9 cellular contexts compared by ENCODE assay signal in the genomic region with DNA sequence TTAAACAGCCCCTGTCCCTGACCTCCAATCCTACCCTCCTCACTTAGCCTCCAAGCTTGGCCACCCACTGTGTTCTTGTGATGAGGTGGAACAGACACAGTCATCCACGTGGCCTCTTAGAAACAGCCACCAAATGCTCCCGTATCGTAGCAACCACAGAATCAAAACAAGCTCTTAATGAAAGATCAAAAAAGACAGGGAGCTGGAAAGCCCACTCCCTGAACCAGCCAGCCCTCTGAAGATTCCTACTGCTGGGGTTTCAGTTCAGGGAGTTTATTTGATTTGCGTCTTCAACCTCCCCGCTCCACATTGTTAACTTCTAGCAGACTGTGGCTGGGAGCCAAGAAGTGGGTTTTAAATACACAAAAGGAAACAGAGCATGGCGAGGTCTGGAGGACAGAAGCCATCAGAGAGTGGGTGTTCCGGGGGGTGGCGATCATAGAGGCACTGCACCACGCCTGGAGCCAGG.
A peak's percentile ranks its signal among the peaks of the same experiment; 100 is the strongest.
DNase-seq lines count a peak whose midpoint lies in the region; ATAC-seq, FAIRE-seq and TF ChIP-seq lines count a peak whose summit lies in the region.
"Had no signal": no experiment of that assay in that cellular context is flagged by ENCODE, and none has a peak within 500 bp of the region (broad histone marks: within the 10 kb centered on the region; RNA-seq: fewer than 3 reads in every experiment).

No MANE protein-coding gene starts in this region.

- no peaks in the 10 kb centered on the region for H3K79me1 ChIP-seq in mesendoderm (ENCODE audit: low read length)

- H2AFZ ChIP-seq in HepG2 (ENCODE audit: low read length): no peak overlapping the region

- peaks cover 21% of the 10 kb centered on the region for H3K36me3 Mint-ChIP-seq in chondrocyte (ENCODE audit: low read depth)

- no peak overlapping the region for H2BK120ac ChIP-seq in mesendoderm (ENCODE audit: low read depth, low read length)

- no peak overlapping the region for H2BK5ac ChIP-seq in mesendoderm (ENCODE audit: low read length)

- H3K4me1 ChIP-seq in mesendoderm (ENCODE audit: control insufficient read depth, low read depth, low read length) (no peaks in the 10 kb centered on the region), HepG2 (ENCODE audit: insufficient read depth, low read length) (no peaks in the 10 kb centered on the region)

- no peak overlapping the region for H3K4ac ChIP-seq in mesendoderm (ENCODE audit: low read depth, low read length)

- no peak for TF ChIP-seq RAD21 in HepG2 (CRISPR knock-in tag; IDR thresholded peaks at IDR 0.05)

- TF ChIP-seq EP300 in HepG2 (IDR thresholded peaks at IDR 0.05; ENCODE audit: low read depth in 2 of 2, low read length in 2 of 2) (no peak), HepG2 (CRISPR knock-in tag; IDR thresholded peaks at IDR 0.05; ENCODE audit: borderline replicate concordance) (no peak)

- BruUV-seq in HepG2 (replicated peaks; lab: Mats Ljungman, UMichigan): no TSS peak

- POLR2A ChIA-PET in HepG2 (lab: Yijun Ruan, JAX): no interaction called here

- no peak overlapping the region for H3K4me3 ChIP-seq in astrocyte of the cerebellum (ENCODE audit: low read depth, low read length)
- no peak overlapping the region for H3K4me3 ChIP-seq in mesendoderm (ENCODE audit: low read length)
- H3K4me3 ChIP-seq in dorsolateral prefrontal cortex: no peak overlapping the region
- H3K4me3 ChIP-seq in HepG2 (replicated peaks in 1 of 3; ENCODE audit: insufficient read depth in 1 of 3, low read depth in 2 of 3, low read length in 3 of 3): no peak overlapping the region

- H3K18ac ChIP-seq in mesendoderm (ENCODE audit: low read length): no peak overlapping the region

- H3K56ac ChIP-seq in mesendoderm (ENCODE audit: low read length): no peak overlapping the region

- TF ChIP-seq CTCF in astrocyte of the cerebellum (IDR thresholded peaks at IDR 0.05; ENCODE audit: low read depth, low read length, missing control alignments): no peak
- TF ChIP-seq CTCF in chondrocyte (IDR thresholded peaks at IDR 0.05): no peak
- TF ChIP-seq CTCF in dorsolateral prefrontal cortex (IDR thresholded peaks at IDR 0.05 in 54 of 56, conservative IDR thresholded peaks at IDR 0.05 in 2 of 56; ENCODE audit: low read depth in 1 of 56, partially characterized antibody in 56 of 56): no peak
- TF ChIP-seq CTCF in HepG2 (CRISPR knock-in tag; IDR thresholded peaks at IDR 0.05): no peak

- FAIRE-seq in HepG2 (lab: Jason Lieb, UNC): no peak

- TF ChIP-seq POLR2A in HepG2 (IDR thresholded peaks at IDR 0.05; ENCODE audit: insufficient read depth in 1 of 2, low read depth in 2 of 2, low read length in 2 of 2): no peak

- H2BK15ac ChIP-seq in mesendoderm (replicated peaks; ENCODE audit: low read depth): no peak overlapping the region

- WGBS in mesendoderm (ENCODE audit: extremely low coverage, insufficient coverage, low lambda C conversion rate): no CpG with 5 or more reads among the region's 9 CpGs
- 98% methylated on average over 9 of the region's 9 CpGs for WGBS in HepG2 (ENCODE audit: low lambda C conversion rate)

- peaks cover 15% of the 10 kb centered on the region for H3K9me3 Mint-ChIP-seq in chondrocyte (ENCODE audit: low read depth)
- H3K9me3 Mint-ChIP-seq: central memory CD8-positive, alpha-beta T cell had no signal

- no peak overlapping the region for H3K23ac ChIP-seq in mesendoderm (ENCODE audit: low read length)

- no peaks in the 10 kb centered on the region for H3K79me2 ChIP-seq in mesendoderm (ENCODE audit: control insufficient read depth, insufficient read depth, low read length)
- H3K79me2 ChIP-seq in HepG2 (ENCODE audit: insufficient read depth, low read length): no peaks in the 10 kb centered on the region

- H3K27me3 Mint-ChIP-seq in chondrocyte (ENCODE audit: low read depth): no peaks in the 10 kb centered on the region
- H3K27me3 Mint-ChIP-seq: central memory CD8-positive, alpha-beta T cell had no signal

- in situ Hi-C loops in astrocyte of the cerebellum (cut with HindIII; ENCODE audit: low sequenced_read_pairs): loop anchor here (25.0 kb wide), 1 partner anchor 212 kb away; no protein-coding TSS in a partner anchor
- in situ Hi-C loops in HepG2 (cut with HindIII; ENCODE audit: extremely low pct_ligation_motif_present, low pct_unique_long_range_greater_than_20kb): no loop called here

- no peak overlapping the region for H3K9ac ChIP-seq in mesendoderm (ENCODE audit: low read length)
- no peak overlapping the region for H3K9ac ChIP-seq in HepG2 (ENCODE audit: insufficient read depth, low read depth, low read length)

- peaks cover 7% of the 10 kb centered on the region for H3K4me1 Mint-ChIP-seq in chondrocyte (ENCODE audit: low read depth)
- H3K4me1 Mint-ChIP-seq: central memory CD8-positive, alpha-beta T cell had no signal

- intact Hi-C loops in dorsolateral prefrontal cortex (cut with DNase I) (loop anchor here in 1 of 2 donors (10.0 kb wide), 1 partner anchor 89 kb away; the partner anchor contains the start of gene GRK3), HepG2 (cut with micrococcal nuclease; ENCODE audit: unreplicated experiment) (no loop called here)

- H2AK5ac ChIP-seq in mesendoderm (ENCODE audit: low read length): no peak overlapping the region

- no peaks in the 10 kb centered on the region for H4K20me1 ChIP-seq in HepG2 (ENCODE audit: insufficient read depth, low read length)

- H3K4me3 Mint-ChIP-seq in chondrocyte (ENCODE audit: unreplicated experiment): no peak overlapping the region
- H3K4me3 Mint-ChIP-seq: central memory CD8-positive, alpha-beta T cell had no signal

- CTCF ChIA-PET in HepG2 (lab: Yijun Ruan, JAX; ENCODE audit: low intra/inter-chr PET ratio, low total read pairs): no interaction called here

- ATAC-seq in HepG2: no peak

- H3K36me3 ChIP-seq in mesendoderm (ENCODE audit: control insufficient read depth, insufficient read depth, low read length) (no peaks in the 10 kb centered on the region), HepG2 (replicated peaks in 1 of 2; ENCODE audit: control insufficient read depth in 1 of 2, insufficient read depth in 2 of 2, low read length in 2 of 2) (peaks cover 0 to 3% of the 10 kb centered on the region in 2 experiments; a peak in 2 of 5 replicates)

- no peak overlapping the region for H4K5ac ChIP-seq in mesendoderm (ENCODE audit: low read length)

- H3K27me3 ChIP-seq in mesendoderm (ENCODE audit: insufficient read depth, low read length, poor library complexity) (no peaks in the 10 kb centered on the region), dorsolateral prefrontal cortex (no peaks in the 10 kb centered on the region), HepG2 (ENCODE audit: control insufficient read depth in 1 of 2, insufficient read depth in 2 of 2, low read length in 2 of 2) (no peaks in the 10 kb centered on the region)

- H4K8ac ChIP-seq in mesendoderm (ENCODE audit: low read depth, low read length): no peak overlapping the region

- H3K27ac ChIP-seq in mesendoderm (ENCODE audit: low read depth, low read length): no peak overlapping the region
- peak overlapping the region in 4 of 59 donors; percentile 2 to 41 (median 12) for H3K27ac ChIP-seq in dorsolateral prefrontal cortex
- H3K27ac ChIP-seq in HepG2 (ENCODE audit: extremely low read length, insufficient read depth, low read length): no peak overlapping the region

- H3K27ac Mint-ChIP-seq in chondrocyte (ENCODE audit: unreplicated experiment): no peak overlapping the region

- H3K4me2 ChIP-seq in mesendoderm (ENCODE audit: low read length) (no peak overlapping the region), HepG2 (ENCODE audit: low read depth, low read length) (no peak overlapping the region)

- H3K9me3 ChIP-seq in HepG2 (ENCODE audit: low read length): no peaks in the 10 kb centered on the region

- DNase-seq in CD1c-positive myeloid dendritic cell (ENCODE audit: extremely low spot score): peak; percentile 21
- peak; percentile 77 for DNase-seq in NCI-H1092 (lab: John Stamatoyannopoulos, UW)
- peak; percentile 69 for DNase-seq in astrocyte of the cerebellum (ENCODE audit: low read depth)
- DNase-seq in mesendoderm: peak; percentile 46
- no peak for DNase-seq in cerebellar nuclear complex (lab: John Stamatoyannopoulos, UW)
- DNase-seq in chondrocyte (ENCODE audit: low spot score): no peak
- no peak for DNase-seq in dorsolateral prefrontal cortex
- DNase-seq in HepG2 (ENCODE audit: low spot score): no peak

TF ChIP-seq in HepG2, 621 proteins besides CTCF, POLR2A, EP300 and RAD21 (continues in another document):
- TF ChIP-seq, protein P1, sequence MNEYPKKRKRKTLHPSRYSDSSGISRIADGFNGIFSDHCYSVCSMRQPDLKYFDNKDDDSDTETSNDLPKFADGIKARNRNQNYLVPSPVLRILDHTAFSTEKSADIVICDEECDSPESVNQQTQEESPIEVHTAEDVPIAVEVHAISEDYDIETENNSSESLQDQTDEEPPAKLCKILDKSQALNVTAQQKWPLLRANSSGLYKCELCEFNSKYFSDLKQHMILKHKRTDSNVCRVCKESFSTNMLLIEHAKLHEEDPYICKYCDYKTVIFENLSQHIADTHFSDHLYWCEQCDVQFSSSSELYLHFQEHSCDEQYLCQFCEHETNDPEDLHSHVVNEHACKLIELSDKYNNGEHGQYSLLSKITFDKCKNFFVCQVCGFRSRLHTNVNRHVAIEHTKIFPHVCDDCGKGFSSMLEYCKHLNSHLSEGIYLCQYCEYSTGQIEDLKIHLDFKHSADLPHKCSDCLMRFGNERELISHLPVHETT (CRISPR knock-in tag; conservative IDR thresholded peaks at IDR 0.05): no peak
- TF ChIP-seq ZNF878 (CRISPR knock-in tag; IDR thresholded peaks at IDR 0.05): no peak
- TF ChIP-seq, protein P2, sequence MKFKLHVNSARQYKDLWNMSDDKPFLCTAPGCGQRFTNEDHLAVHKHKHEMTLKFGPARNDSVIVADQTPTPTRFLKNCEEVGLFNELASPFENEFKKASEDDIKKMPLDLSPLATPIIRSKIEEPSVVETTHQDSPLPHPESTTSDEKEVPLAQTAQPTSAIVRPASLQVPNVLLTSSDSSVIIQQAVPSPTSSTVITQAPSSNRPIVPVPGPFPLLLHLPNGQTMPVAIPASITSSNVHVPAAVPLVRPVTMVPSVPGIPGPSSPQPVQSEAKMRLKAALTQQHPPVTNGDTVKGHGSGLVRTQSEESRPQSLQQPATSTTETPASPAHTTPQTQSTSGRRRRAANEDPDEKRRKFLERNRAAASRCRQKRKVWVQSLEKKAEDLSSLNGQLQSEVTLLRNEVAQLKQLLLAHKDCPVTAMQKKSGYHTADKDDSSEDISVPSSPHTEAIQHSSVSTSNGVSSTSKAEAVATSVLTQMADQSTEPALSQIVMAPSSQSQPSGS (CRISPR knock-in tag; IDR thresholded peaks at IDR 0.05): no peak
- no peak for TF ChIP-seq ZNF691 (CRISPR knock-in tag; IDR thresholded peaks at IDR 0.05; ENCODE audit: borderline replicate concordance, low read depth)

Comparison
In these comparisons a context has a peak if more than half of its experiments do, and no peak if none do; other contexts are left out.
1. DNase-seq: peak in CD1c-positive myeloid dendritic cell (single experiment), NCI-H1092 (single experiment), astrocyte of the cerebellum (single experiment) and mesendoderm (single experiment); none in cerebellar nuclear complex (0 of 2), chondrocyte (single experiment), dorsolateral prefrontal cortex (0 of 10) and HepG2 (single experiment).